Comparison of ENCODE assay signal across 8 cellular contexts in genomic region chr16:695355-696089, GRCh38. TPM values are rescaled to one million over a fixed set of nuclear protein-coding genes. Genes with fewer than 3 reads are reported as not detected.
DNase-seq lines count a peak whose midpoint lies in the region; ATAC-seq and TF ChIP-seq lines count a peak whose summit lies in the region.

No MANE protein-coding gene starts in this region.

- H3K4me1 ChIP-seq in OCI-LY7 (ENCODE audit: insufficient read depth, low read length, poor library complexity, severe bottlenecking) (peaks cover 14% of the 10 kb centered on the region), lower lobe of right lung (peaks cover 26% of the 10 kb centered on the region)

- H3K27ac ChIP-seq in OCI-LY7 (ENCODE audit: low read depth, low read length, poor library complexity, severe bottlenecking) = no peak overlapping the region
- H3K27ac ChIP-seq in lower lobe of right lung = no peak overlapping the region

- H3K36me3 Mint-ChIP-seq in activated naive CD4-positive, alpha-beta T cell treated with anti-CD3 and anti-CD28 coated beads for 36 hours (ENCODE audit: low read depth) = no peaks in the 10 kb centered on the region

- intact Hi-C loops in OCI-LY7 (cut with micrococcal nuclease; ENCODE audit: unreplicated experiment) (no loop called here), lower lobe of right lung (cut with DNase I) (no loop called here)
- intact Hi-C loops in activated naive CD4-positive, alpha-beta T cell treated with anti-CD3 and anti-CD28 coated beads for 36 hours (cut with micrococcal nuclease) = no loop called here

- peak; percentile 69 to 81 for ATAC-seq in lower lobe of right lung
- peak; percentile 76 for ATAC-seq in stimulated activated naive CD8-positive, alpha-beta T cell treated with anti-CD3 and anti-CD28 coated beads, Interleukin-15, Interleukin-2, amounts not matched to agents 100 U/mL and 50 U/mL, for 24 hours

- CTCF ChIA-PET in OCI-LY7 (lab: Charles Lee; ENCODE audit: unreplicated experiment) = no interaction called here
- CTCF ChIA-PET in activated naive CD4-positive, alpha-beta T cell treated with anti-CD3 and anti-CD28 coated beads for 36 hours (lab: Charles Lee) = interaction anchor here (0.6 to 1.6 kb wide), 5 partner anchors 12 to 1968 kb away, joined by 3 to 4 read pairs (median 3); no protein-coding TSS in a partner anchor

- H3K4me2 ChIP-seq in OCI-LY7 (ENCODE audit: low read length) = peak overlapping the region; percentile 53; the same call in 1 of the 2 replicates

- peaks cover 22% of the 10 kb centered on the region for H3K4me1 Mint-ChIP-seq in activated naive CD4-positive, alpha-beta T cell treated with anti-CD3 and anti-CD28 coated beads for 36 hours (ENCODE audit: low read depth)

- no peak overlapping the region for H2AFZ ChIP-seq in OCI-LY7 (ENCODE audit: low read length)

- H3K4me3 Mint-ChIP-seq in activated naive CD4-positive, alpha-beta T cell treated with anti-CD3 and anti-CD28 coated beads for 36 hours = peak overlapping the region; percentile 71

- peak overlapping the region; percentile 30 for H3K27ac Mint-ChIP-seq in activated naive CD4-positive, alpha-beta T cell treated with anti-CD3 and anti-CD28 coated beads for 36 hours

- H3K9me3 Mint-ChIP-seq in activated naive CD4-positive, alpha-beta T cell treated with anti-CD3 and anti-CD28 coated beads for 36 hours = no peaks in the 10 kb centered on the region

- H3K79me2 ChIP-seq in OCI-LY7 (ENCODE audit: insufficient read depth, low read depth, low read length) = no peaks in the 10 kb centered on the region

- BruUV-seq in OCI-LY7 (replicated peaks; lab: Mats Ljungman, UMichigan) = no TSS peak

- H3K9me3 ChIP-seq in OCI-LY7 (ENCODE audit: low read length) = no peaks in the 10 kb centered on the region
- H3K9me3 ChIP-seq in lower lobe of right lung = no peaks in the 10 kb centered on the region
- no peaks in the 10 kb centered on the region for H3K9me3 ChIP-seq in MG63

- no peaks in the 10 kb centered on the region for H3K36me3 ChIP-seq in OCI-LY7 (ENCODE audit: insufficient read depth, low read length)
- no peaks in the 10 kb centered on the region for H3K36me3 ChIP-seq in lower lobe of right lung
- no peaks in the 10 kb centered on the region for H3K36me3 ChIP-seq in MG63

- no peaks in the 10 kb centered on the region for H3K27me3 Mint-ChIP-seq in activated naive CD4-positive, alpha-beta T cell treated with anti-CD3 and anti-CD28 coated beads for 36 hours (ENCODE audit: low read depth)

- DNase-seq in NCI-H146 (lab: John Stamatoyannopoulos, UW) (peak; percentile 66), NCI-H146 treated with DMSO at 0.1 percent for 48 hours (lab: John Stamatoyannopoulos, UW; ENCODE audit: unreplicated experiment) (no peak), OCI-LY7 (ENCODE audit: low spot score) (no peak), lower lobe of right lung (peak; percentile 74), MG63 (no peak), OCI-M1 (lab: John Stamatoyannopoulos, UW) (no peak)
- DNase-seq in activated naive CD4-positive, alpha-beta T cell treated with anti-CD3 and anti-CD28 coated beads for 36 hours = peak; percentile 69
- peak; percentile 76 for DNase-seq in stimulated activated naive CD8-positive, alpha-beta T cell treated with anti-CD3 and anti-CD28 coated beads, Interleukin-15, Interleukin-2, amounts not matched to agents 100 U/mL and 50 U/mL, for 24 hours

- H3K4me3 ChIP-seq in OCI-LY7 (ENCODE audit: low read depth, low read length, poor library complexity, severe bottlenecking) = no peak overlapping the region
- H3K4me3 ChIP-seq in lower lobe of right lung = peak overlapping the region; percentile 50
- no peak overlapping the region for H3K4me3 ChIP-seq in MG63

- POLR2A ChIA-PET in OCI-LY7 (lab: Charles Lee) = no interaction called here

- peaks cover 72% of the 10 kb centered on the region for H3K27me3 ChIP-seq in lower lobe of right lung (ENCODE audit: low read depth)
- H3K27me3 ChIP-seq in MG63 = peaks cover 54% of the 10 kb centered on the region

- H4K20me1 ChIP-seq in OCI-LY7 (ENCODE audit: insufficient read depth, low read length) = no peaks in the 10 kb centered on the region

- no peaks in the 10 kb centered on the region for H3K9me2 ChIP-seq in OCI-LY7 (ENCODE audit: insufficient read depth, low read length)

- TF ChIP-seq CTCF in OCI-LY7 (conservative IDR thresholded peaks at IDR 0.05; ENCODE audit: low read length) = no peak
- TF ChIP-seq CTCF in lower lobe of right lung (IDR thresholded peaks at IDR 0.05) = no peak

RNA-seq across cellular contexts. Expression of gene WDR24, which starts 5.3 kb away (rescaled TPM):
- total RNA-seq in OCI-LY7 (2014; rRNA removed; shearing (Covaris generic)) = 10.3 and 11.6 TPM in 2 replicates
- 24.0 and 28.9 TPM in 2 replicates for total RNA-seq in OCI-LY7 (2022)
- 10 to 100 TPM; 17.4 to 17.7 TPM for total RNA-seq in activated naive CD4-positive, alpha-beta T cell treated with anti-CD3 and anti-CD28 coated beads for 36 hours
- 13.1 TPM for total RNA-seq in lower lobe of right lung
- 8.0 and 8.2 TPM in 2 replicates for total RNA-seq in MG63 (2014; rRNA removed; shearing (Covaris generic); ENCODE audit: low replicate concordance)

RNA-seq across cellular contexts. Expression of gene FBXL16, which starts 10.1 kb away (rescaled TPM):
- 0.16 and 0.28 TPM in 2 replicates for total RNA-seq in OCI-LY7 (2014; rRNA removed; shearing (Covaris generic))
- total RNA-seq in OCI-LY7 (2022) (0.42 and 0.52 TPM in 2 replicates), lower lobe of right lung (11.0 TPM)
- total RNA-seq in activated naive CD4-positive, alpha-beta T cell treated with anti-CD3 and anti-CD28 coated beads for 36 hours = 1 to 10 TPM; 3.7 to 5.7 TPM
- 0.16 and 0.67 TPM in 2 replicates for total RNA-seq in MG63 (2014; rRNA removed; shearing (Covaris generic); ENCODE audit: low replicate concordance)

RNA-seq across cellular contexts. Expression of gene JMJD8, which starts 11.4 kb away (rescaled TPM):
- 70.6 and 82.3 TPM in 2 replicates for total RNA-seq in OCI-LY7 (2014; rRNA removed; shearing (Covaris generic))
- total RNA-seq in OCI-LY7 (2022) (46.8 and 48.7 TPM in 2 replicates), lower lobe of right lung (43.2 TPM)
- 10 to 100 TPM; 18.2 to 20.5 TPM for total RNA-seq in activated naive CD4-positive, alpha-beta T cell treated with anti-CD3 and anti-CD28 coated beads for 36 hours
- 15.1 and 66.3 TPM in 2 replicates for total RNA-seq in MG63 (2014; rRNA removed; shearing (Covaris generic); ENCODE audit: low replicate concordance)

RNA-seq across cellular contexts. Expression of gene STUB1, which starts 15.3 kb away (rescaled TPM):
- 85.5 and 111 TPM in 2 replicates for total RNA-seq in OCI-LY7 (2014; rRNA removed; shearing (Covaris generic))
- 72.4 and 78.6 TPM in 2 replicates for total RNA-seq in OCI-LY7 (2022)
- total RNA-seq in activated naive CD4-positive, alpha-beta T cell treated with anti-CD3 and anti-CD28 coated beads for 36 hours = 10 to 100 TPM; 40.3 to 44.1 TPM
- total RNA-seq in lower lobe of right lung = 86.0 TPM
- total RNA-seq in MG63 (2014; rRNA removed; shearing (Covaris generic); ENCODE audit: low replicate concordance) = 301 and 418 TPM in 2 replicates

RNA-seq across cellular contexts. Expression of gene METRN, which starts 19.4 kb away (rescaled TPM):
- total RNA-seq in OCI-LY7 (2014; rRNA removed; shearing (Covaris generic)) = 9.5 and 15.9 TPM in 2 replicates
- 12.2 and 14.4 TPM in 2 replicates for total RNA-seq in OCI-LY7 (2022)
- total RNA-seq in activated naive CD4-positive, alpha-beta T cell treated with anti-CD3 and anti-CD28 coated beads for 36 hours = 10 to 100 TPM in 1 of 2 experiments, 1 to 10 TPM in 1; 8.2 to 11.0 TPM
- total RNA-seq in lower lobe of right lung = 35.9 TPM
- total RNA-seq in MG63 (2014; rRNA removed; shearing (Covaris generic); ENCODE audit: low replicate concordance) = 33.7 and 71.7 TPM in 2 replicates

Comparison
In these comparisons a context has a peak if more than half of its experiments do, and no peak if none do; other contexts are left out.
1. DNase-seq: peak in NCI-H146 (single experiment), activated naive CD4-positive, alpha-beta T cell treated with anti-CD3 and anti-CD28 coated beads for 36 hours (single experiment), lower lobe of right lung (single experiment) and stimulated activated naive CD8-positive, alpha-beta T cell treated with anti-CD3 and anti-CD28 coated beads, Interleukin-15, Interleukin-2, amounts not matched to agents 100 U/mL and 50 U/mL, for 24 hours (single experiment); none in NCI-H146 treated with DMSO at 0.1 percent for 48 hours (single experiment), OCI-LY7 (single experiment), MG63 (single experiment) and OCI-M1 (single experiment).